Comparison of ENCODE assay signal across 1 cellular context in genomic region chr20:63458170-63459069, GRCh38.
TF ChIP-seq lines count a peak whose summit lies in the region.

No MANE protein-coding gene starts in this region.

TF ChIP-seq in HepG2, 621 proteins besides CTCF, POLR2A, EP300 and RAD21 (continued from another document):
- no peak for TF ChIP-seq UBTF (CRISPR knock-in tag; IDR thresholded peaks at IDR 0.05)
- no peak for TF ChIP-seq SOX6 (IDR thresholded peaks at IDR 0.05)
- TF ChIP-seq SOX6 (CRISPR knock-in tag; IDR thresholded peaks at IDR 0.05), result no peak
- no peak for TF ChIP-seq ZNF713 (CRISPR knock-in tag; IDR thresholded peaks at IDR 0.05)
- no peak for TF ChIP-seq ATF2 (CRISPR knock-in tag; IDR thresholded peaks at IDR 0.05)
- TF ChIP-seq REPIN1 (CRISPR knock-in tag; IDR thresholded peaks at IDR 0.05; ENCODE audit: borderline replicate concordance, low read depth), result no peak
- peak; percentile 20; the same call in 1 of the 2 replicates for TF ChIP-seq CREB1 (IDR thresholded peaks at IDR 0.05)
- no peak for TF ChIP-seq CREB1 (CRISPR knock-in tag; IDR thresholded peaks at IDR 0.05)
- no peak for TF ChIP-seq ZNF749 (CRISPR knock-in tag; IDR thresholded peaks at IDR 0.05; ENCODE audit: borderline replicate concordance)
- no peak for TF ChIP-seq BCLAF1 (IDR thresholded peaks at IDR 0.05)
- TF ChIP-seq ZNF660 (CRISPR knock-in tag; IDR thresholded peaks at IDR 0.05; ENCODE audit: borderline replicate concordance, low read depth), result no peak
- no peak for TF ChIP-seq SMAD9 (CRISPR knock-in tag; IDR thresholded peaks at IDR 0.05)
- TF ChIP-seq RXRB (CRISPR knock-in tag; IDR thresholded peaks at IDR 0.05; ENCODE audit: borderline replicate concordance), result no peak
- TF ChIP-seq ZBTB26 (CRISPR knock-in tag; IDR thresholded peaks at IDR 0.05; ENCODE audit: borderline replicate concordance), result no peak
